In genomic region chr11:113690619-113691569, GRCh38 we compare ENCODE assay signal across 8 cellular contexts. TPM values are rescaled to one million over a fixed set of nuclear protein-coding genes. Genes with fewer than 3 reads are reported as not detected.
A peak's percentile ranks its signal among the peaks of the same experiment; 100 is the strongest.
DNase-seq lines count a peak whose midpoint lies in the region; ATAC-seq and TF ChIP-seq lines count a peak whose summit lies in the region.

No MANE protein-coding gene starts in this region.

- H3K27ac ChIP-seq in SU-DHL-6 (ENCODE audit: low read depth, low read length) (no peak overlapping the region), foreskin keratinocyte (no peak overlapping the region), stomach (peak overlapping the region in 2 of 5 donors; percentile 33 to 41)

- H2AFZ ChIP-seq in SU-DHL-6 (ENCODE audit: low read depth, low read length, severe bottlenecking) = no peak overlapping the region

- H3K9me3 ChIP-seq in SU-DHL-6 (ENCODE audit: insufficient read depth, low read length) (no peaks in the 10 kb centered on the region), stomach (no peaks in the 10 kb centered on the region)

- H3K36me3 ChIP-seq in SU-DHL-6 (ENCODE audit: low read length) = no peaks in the 10 kb centered on the region
- peaks cover 0 to 10% (median 0%) of the 10 kb centered on the region in 4 donors for H3K36me3 ChIP-seq in stomach

- H3K4me3 ChIP-seq in SU-DHL-6 (ENCODE audit: insufficient read depth, low read length, poor library complexity, severe bottlenecking) (no peak overlapping the region), stomach (no peak overlapping the region)

- peak; percentile 74 for DNase-seq in AG08396 (ENCODE audit: low spot score)
- peak; percentile 46 for DNase-seq in GM20000 (ENCODE audit: low spot score)
- peak; percentile 58 to 78 for DNase-seq in foreskin keratinocyte
- peak; percentile 75 for DNase-seq in stomach
- DNase-seq in G401 (ENCODE audit: low spot score) = no peak
- no peak for DNase-seq in GM19238 (ENCODE audit: insufficient read length, low spot score)
- DNase-seq in NCI-H1048 (lab: John Stamatoyannopoulos, UW) = no peak

- TF ChIP-seq CTCF in GM20000 (IDR thresholded peaks at IDR 0.05; ENCODE audit: extremely low read depth, missing control alignments) (peak; percentile 44), SU-DHL-6 (IDR thresholded peaks at IDR 0.05; ENCODE audit: insufficient read depth, low read length, poor library complexity, severe bottlenecking) (peak; percentile 42), foreskin keratinocyte (conservative IDR thresholded peaks at IDR 0.05) (peak; percentile 30), stomach (IDR thresholded peaks at IDR 0.05) (peak in 1 of 7 experiments; percentile 13)

- peak; percentile 99 for ATAC-seq in foreskin keratinocyte

- no peaks in the 10 kb centered on the region for H3K79me2 ChIP-seq in SU-DHL-6 (ENCODE audit: insufficient read depth, low read length)

- TF ChIP-seq EP300 in stomach (IDR thresholded peaks at IDR 0.05) = no peak

- no peak overlapping the region for H3K9ac ChIP-seq in SU-DHL-6 (ENCODE audit: low read length)

- no peak overlapping the region for H3K4me2 ChIP-seq in SU-DHL-6 (ENCODE audit: low read depth, low read length, poor library complexity, severe bottlenecking)

- no peaks in the 10 kb centered on the region for H3K9me2 ChIP-seq in SU-DHL-6 (replicated peaks; ENCODE audit: insufficient read depth, low read length)

- H4K20me1 ChIP-seq in SU-DHL-6 (ENCODE audit: low read depth, low read length) = no peaks in the 10 kb centered on the region

- H3F3A ChIP-seq in SU-DHL-6 (ENCODE audit: insufficient read depth) = no peaks in the 10 kb centered on the region

- no peak for TF ChIP-seq POLR2A in stomach (IDR thresholded peaks at IDR 0.05)

- in situ Hi-C loops in G401 (cut with HindIII; ENCODE audit: low sequenced_read_pairs) = no loop called here

- H3K4me1 ChIP-seq in foreskin keratinocyte (peaks cover 4% of the 10 kb centered on the region), stomach (peaks cover 0 to 7% (median 0%) of the 10 kb centered on the region in 4 donors)

- H3K27me3 ChIP-seq in SU-DHL-6 (ENCODE audit: low read length) = no peaks in the 10 kb centered on the region
- no peaks in the 10 kb centered on the region for H3K27me3 ChIP-seq in foreskin keratinocyte
- no peaks in the 10 kb centered on the region for H3K27me3 ChIP-seq in stomach

- WGBS in stomach, 5 donors = 58 to 84% (median 68%) methylated on average over 8 to 15 of the region's 15 CpGs

- intact Hi-C loops in stomach (cut with DNase I; ENCODE audit: low total_unique reads) = no loop called here

RNA-seq across cellular contexts. Expression of gene TMPRSS5, which starts 15.2 kb away (rescaled TPM):
- total RNA-seq in foreskin keratinocyte (0.14 TPM in 2 replicates), stomach (1 to 10 TPM in 2 of 5 donors, not detected in 3; 1.3 to 7.7 TPM)
- polyA plus RNA-seq in foreskin keratinocyte (0.08 and 0.11 TPM in 2 replicates), stomach (under 1 TPM in 2 of 3 donors, not detected in 1; 0.25 to 0.45 TPM)
- total RNA-seq in G401 (2014; rRNA removed; shearing (Covaris generic)) = not detected in 2 replicates

Comparison
In these comparisons a context has a peak if more than half of its experiments do, and no peak if none do; other contexts are left out.
1. DNase-seq: peak in AG08396 (single experiment), GM20000 (single experiment), foreskin keratinocyte (2 of 2) and stomach (single experiment); none in G401 (single experiment), GM19238 (single experiment) and NCI-H1048 (single experiment).